Comparison of ENCODE assay signal across 8 cellular contexts in the genomic region with DNA sequence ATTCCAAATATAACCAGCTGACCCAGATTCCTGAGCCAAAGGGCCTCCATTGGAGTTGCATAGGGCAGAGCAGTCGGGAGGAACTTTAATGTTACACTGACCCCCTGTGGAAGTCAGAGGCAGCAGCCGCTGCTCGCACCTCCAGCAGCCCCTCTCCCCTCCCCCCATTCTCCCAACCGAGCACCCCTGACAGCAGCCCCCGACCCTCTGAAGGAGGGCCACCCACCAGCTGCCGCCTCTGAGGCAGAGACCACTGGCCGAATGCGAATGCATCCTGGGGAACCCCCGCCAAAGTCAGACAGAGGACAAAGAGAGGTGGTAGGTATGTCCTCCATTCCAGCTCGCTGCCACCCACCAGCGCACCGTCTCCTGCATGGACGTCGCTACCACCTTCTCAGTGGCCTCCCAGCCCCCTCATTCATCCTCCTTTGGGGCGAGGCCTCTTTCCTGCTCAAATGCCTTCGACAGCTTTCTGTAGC.
DNase-seq lines count a peak whose midpoint lies in the region; ATAC-seq and TF ChIP-seq lines count a peak whose summit lies in the region.

No MANE protein-coding gene starts in this region.

- H3K27me3 ChIP-seq in H9 (ENCODE audit: insufficient read depth, low read length) (no peaks in the 10 kb centered on the region), lower lobe of right lung (ENCODE audit: low read depth) (no peaks in the 10 kb centered on the region), gastroesophageal sphincter (peaks cover 5% of the 10 kb centered on the region)

- peak overlapping the region in 1 of 3 experiments; percentile 97; a peak in 2 of 7 replicates for H3K27ac Mint-ChIP-seq in H9

- no peak overlapping the region for H2AFZ ChIP-seq in H9 (ENCODE audit: low read length)

- no CpG with 5 or more reads among the region's 16 CpGs for WGBS in H9 (ENCODE audit: extremely low coverage, insufficient read length, low lambda C conversion rate)
- WGBS in gastroesophageal sphincter (ENCODE audit: low coverage in 1 of 2), 2 donors, result 30 to 45% methylated on average over 7 to 10 of the region's 16 CpGs

- no peak overlapping the region for H2BK12ac ChIP-seq in H9 (ENCODE audit: insufficient read length, low read depth, low read length)

- no peaks in the 10 kb centered on the region for H3K36me3 Mint-ChIP-seq in H9 (ENCODE audit: insufficient read depth in 1 of 3, low read depth in 3 of 3)

- no peak overlapping the region for H3K4ac ChIP-seq in H9 (ENCODE audit: low read depth, low read length)

- ATAC-seq in lower lobe of right lung, result peak; percentile 60 to 68
- ATAC-seq in gastroesophageal sphincter, result no peak
- ATAC-seq in GM21526 (IDR thresholded peaks at IDR 0.05; ENCODE audit: low FRiP score, unreplicated experiment), result no peak

- H2BK20ac ChIP-seq in H9 (ENCODE audit: low read depth, low read length, poor library complexity, severe bottlenecking), result no peak overlapping the region

- peaks cover 2% of the 10 kb centered on the region; the same call in 1 of the 2 replicates for H3K4me1 ChIP-seq in H9 (ENCODE audit: insufficient read depth, low read length)
- H3K4me1 ChIP-seq in lower lobe of right lung, result no peaks in the 10 kb centered on the region
- no peaks in the 10 kb centered on the region for H3K4me1 ChIP-seq in gastroesophageal sphincter

- H3K4me2 ChIP-seq in H9 (ENCODE audit: insufficient read depth, insufficient read length, low read length), result no peak overlapping the region

- no peak overlapping the region for H3K18ac ChIP-seq in H9 (ENCODE audit: insufficient read length, low read depth, low read length)

- H3K79me2 ChIP-seq in H9 (ENCODE audit: insufficient read depth, low read length), result no peaks in the 10 kb centered on the region

- H3K4me3 ChIP-seq in choroid plexus epithelial cell (ENCODE audit: low read depth, low read length), result peak overlapping the region; percentile 13
- no peak overlapping the region for H3K4me3 ChIP-seq in lower lobe of right lung
- H3K4me3 ChIP-seq in gastroesophageal sphincter, result no peak overlapping the region

- peak overlapping the region in 1 of 2 experiments; percentile 45; a peak in 2 of 5 replicates for H3K4me3 Mint-ChIP-seq in H9

- no peaks in the 10 kb centered on the region for H3K23me2 ChIP-seq in H9 (ENCODE audit: insufficient read length, low read depth, low read length, poor library complexity, severe bottlenecking)

- no peak overlapping the region for H2BK15ac ChIP-seq in H9 (ENCODE audit: low read depth, low read length)

- no peak for TF ChIP-seq EP300 in gastroesophageal sphincter (IDR thresholded peaks at IDR 0.05)

- no peak overlapping the region for H3K23ac ChIP-seq in H9 (ENCODE audit: insufficient read length, low read depth, low read length)

- H4K5ac ChIP-seq in H9 (ENCODE audit: insufficient read length, low read depth, low read length), result no peak overlapping the region

- H3K9me3 ChIP-seq in H9 (ENCODE audit: control insufficient read depth, low read depth, low read length), result no peaks in the 10 kb centered on the region
- no peaks in the 10 kb centered on the region for H3K9me3 ChIP-seq in lower lobe of right lung
- no peaks in the 10 kb centered on the region for H3K9me3 ChIP-seq in gastroesophageal sphincter

- H4K91ac ChIP-seq in H9 (ENCODE audit: insufficient read length, low read depth, low read length), result no peak overlapping the region

- H2BK120ac ChIP-seq in H9 (ENCODE audit: low read depth, low read length, poor library complexity, severe bottlenecking), result no peak overlapping the region

- no peaks in the 10 kb centered on the region for H3K36me3 ChIP-seq in lower lobe of right lung
- H3K36me3 ChIP-seq in gastroesophageal sphincter, result no peaks in the 10 kb centered on the region

- peaks cover 3% of the 10 kb centered on the region for H3K27me3 Mint-ChIP-seq in H9 (ENCODE audit: low read depth)

- no peak overlapping the region for H3K9ac ChIP-seq in H9 (ENCODE audit: extremely low read depth, insufficient read length, low read length)

- DNase-seq in DMS114 treated with DMSO at 0.1 percent for 48 hours (lab: John Stamatoyannopoulos, UW; ENCODE audit: unreplicated experiment) (peak; percentile 28), H9 (peak; percentile 83), NCI-H748 treated with DMSO at 0.1 percent for 48 hours (lab: John Stamatoyannopoulos, UW) (peak; percentile 25), choroid plexus epithelial cell (ENCODE audit: low read depth) (peak; percentile 75), lower lobe of right lung (no peak), middle frontal gyrus (ENCODE audit: extremely low spot score, low spot score) (no peak)

- H2BK5ac ChIP-seq in H9 (ENCODE audit: insufficient read length, low read length), result no peak overlapping the region

- H3T11ph ChIP-seq in H9 (ENCODE audit: low read length), result no peak overlapping the region

- no peak overlapping the region for H3K14ac ChIP-seq in H9 (ENCODE audit: insufficient read depth, low read length)

- no peak overlapping the region for H2AK5ac ChIP-seq in H9 (ENCODE audit: insufficient read length, low read length)

- TF ChIP-seq POLR2A in gastroesophageal sphincter (IDR thresholded peaks at IDR 0.05), result no peak

- H4K20me1 ChIP-seq in H9 (ENCODE audit: control insufficient read depth, insufficient read depth, insufficient read length), result no peaks in the 10 kb centered on the region

- no peaks in the 10 kb centered on the region for H3K79me1 ChIP-seq in H9 (ENCODE audit: insufficient read depth, low read depth, low read length, poor library complexity, severe bottlenecking)

- peaks cover 10 to 14% of the 10 kb centered on the region in 2 experiments for H3K4me1 Mint-ChIP-seq in H9

- H3K9me3 Mint-ChIP-seq in H9, result peaks cover 0 to 2% of the 10 kb centered on the region in 2 experiments; a peak in 2 of 5 replicates

- H4K8ac ChIP-seq in H9 (replicated peaks; ENCODE audit: insufficient read length, low read depth, low read length), result no peak overlapping the region

- intact Hi-C loops in lower lobe of right lung (cut with DNase I), result no loop called here

- H3K27ac ChIP-seq in H9 (ENCODE audit: insufficient read length, low read depth, low read length) (no peak overlapping the region), lower lobe of right lung (no peak overlapping the region), gastroesophageal sphincter (no peak overlapping the region)

- no peak overlapping the region for H3K56ac ChIP-seq in H9 (ENCODE audit: insufficient read length, low read depth, low read length)

- TF ChIP-seq CTCF in H9 (conservative IDR thresholded peaks at IDR 0.05) (peak; percentile 87), choroid plexus epithelial cell (conservative IDR thresholded peaks at IDR 0.05; ENCODE audit: low read depth, low read length) (peak; percentile 83), lower lobe of right lung (IDR thresholded peaks at IDR 0.05) (peak; percentile 49), gastroesophageal sphincter (IDR thresholded peaks at IDR 0.05) (peak in 1 of 4 experiments; percentile 57)

Comparison
In these comparisons a context has a peak if more than half of its experiments do, and no peak if none do; other contexts are left out.
1. DNase-seq: peak in DMS114 treated with DMSO at 0.1 percent for 48 hours (single experiment), H9 (single experiment), NCI-H748 treated with DMSO at 0.1 percent for 48 hours (single experiment) and choroid plexus epithelial cell (single experiment); none in lower lobe of right lung (single experiment) and middle frontal gyrus (single experiment).
2. ATAC-seq: peak in lower lobe of right lung (2 of 2); none in gastroesophageal sphincter (single experiment) and GM21526 (single experiment).